In genomic region chr6:12363277-12363650, GRCh38 we compare ENCODE assay signal across 7 cellular contexts.
DNase-seq lines count a peak whose midpoint lies in the region; ATAC-seq, FAIRE-seq and TF ChIP-seq lines count a peak whose summit lies in the region.
"Not testable (repeated sequence)": the region's sequence is repeated elsewhere in the genome, so short reads cannot be mapped to it uniquely, and the experiment has no call there.

No MANE protein-coding gene starts in this region.

- FAIRE-seq in A549 (lab: Jason Lieb, UNC): not testable (repeated sequence)

- ATAC-seq in A549; stimulated activated naive B cell treated with anti-CD40 and anti-IgM and Interleukin-4, amounts not matched to agents 10 μg/mL and 1 μg/mL and 100 μg/mL, for 72 hours (replicated peaks): not testable (repeated sequence)
- ATAC-seq in GM21528 (IDR thresholded peaks at IDR 0.05; ENCODE audit: low FRiP score, unreplicated experiment): peak; percentile 3

- H3K27ac ChIP-seq in A549 (peak overlapping the region; percentile 89 to 92), Peyer's patch (peak overlapping the region in 3 of 4 donors; percentile 51 to 79 (median 55)), mucosa of rectum (ENCODE audit: low read depth in 2 of 2, low read length in 2 of 2) (peak overlapping the region; percentile 86 to 94)

- not testable (repeated sequence) for TF ChIP-seq EP300 in A549 (IDR thresholded peaks at IDR 0.05)

- not testable (repeated sequence) for H3K36me3 ChIP-seq in Caco-2 (ENCODE audit: control insufficient read depth, insufficient read depth, low read length); Peyer's patch; mucosa of rectum (ENCODE audit: control insufficient read depth in 2 of 2, insufficient read depth in 2 of 2, low read length in 2 of 2)

- not testable (repeated sequence) for H3K4me3 Mint-ChIP-seq in Caco-2 (ENCODE audit: unreplicated experiment); stimulated activated naive B cell treated with anti-CD40 and anti-IgM and Interleukin-4, amounts not matched to agents 10 μg/mL and 1 μg/mL and 100 μg/mL, for 72 hours
- H3K4me3 Mint-ChIP-seq in dendritic cell treated with granulocyte-macrophage colony-stimulating factor and Interleukin-4, amounts not matched to agents 40 ng/mL and 50 ng/mL, for 4 days: peak overlapping the region; percentile 11

- not testable (repeated sequence) for TF ChIP-seq CTCF in A549 (IDR thresholded peaks at IDR 0.05); Caco-2 (IDR thresholded peaks at IDR 0.05; ENCODE audit: insufficient read depth in 1 of 2, low read depth in 1 of 2, low read length in 1 of 2, severe bottlenecking in 1 of 2, unreplicated experiment in 1 of 2); Peyer's patch (IDR thresholded peaks at IDR 0.05)

- CTCF ChIA-PET in A549 (lab: Yijun Ruan, JAX): interaction anchor here (1.3 to 2.7 kb wide), 3 partner anchors 54 to 240 kb away, joined by 3 to 9 read pairs (median 7); partner anchors contain the start of gene EDN1
- CTCF ChIA-PET in Caco-2 (lab: Charles Lee): not testable (repeated sequence)

- peaks cover 38% of the 10 kb centered on the region for H3K4me1 Mint-ChIP-seq in Caco-2 (ENCODE audit: low read depth, unreplicated experiment)
- H3K4me1 Mint-ChIP-seq in dendritic cell treated with granulocyte-macrophage colony-stimulating factor and Interleukin-4, amounts not matched to agents 40 ng/mL and 50 ng/mL, for 4 days (ENCODE audit: low read depth): peaks cover 12% of the 10 kb centered on the region
- H3K4me1 Mint-ChIP-seq in stimulated activated naive B cell treated with anti-CD40 and anti-IgM and Interleukin-4, amounts not matched to agents 10 μg/mL and 1 μg/mL and 100 μg/mL, for 72 hours: peaks cover 21 to 33% of the 10 kb centered on the region in 2 donors

- POLR2A ChIA-PET in A549 (lab: Yijun Ruan, JAX) (interaction anchor here (1.0 to 1.3 kb wide), 5 partner anchors 15 to 120 kb away, joined by 3 to 4 read pairs (median 3); no protein-coding TSS in a partner anchor), Caco-2 (lab: Charles Lee) (interaction anchor here (0.7 kb wide), 1 partner anchor 124 kb away, joined by 4 read pairs; no protein-coding TSS in a partner anchor)

- H3K9me3 ChIP-seq in A549; Caco-2; Peyer's patch; mucosa of rectum (ENCODE audit: control insufficient read depth in 2 of 2, low read length in 2 of 2): not testable (repeated sequence)

- peak overlapping the region; percentile 95 for H3K27ac Mint-ChIP-seq in Caco-2 (ENCODE audit: unreplicated experiment)
- not testable (repeated sequence) for H3K27ac Mint-ChIP-seq in dendritic cell treated with granulocyte-macrophage colony-stimulating factor and Interleukin-4, amounts not matched to agents 40 ng/mL and 50 ng/mL, for 4 days
- peak overlapping the region; percentile 20 for H3K27ac Mint-ChIP-seq in stimulated activated naive B cell treated with anti-CD40 and anti-IgM and Interleukin-4, amounts not matched to agents 10 μg/mL and 1 μg/mL and 100 μg/mL, for 72 hours

- H3K4me3 ChIP-seq in A549; Caco-2 (ENCODE audit: low read depth, low read length); Peyer's patch; mucosa of rectum (ENCODE audit: low read length in 2 of 2): not testable (repeated sequence)

- H3K36me3 Mint-ChIP-seq in Caco-2 (ENCODE audit: insufficient read depth, unreplicated experiment): peaks cover 13% of the 10 kb centered on the region
- not testable (repeated sequence) for H3K36me3 Mint-ChIP-seq in dendritic cell treated with granulocyte-macrophage colony-stimulating factor and Interleukin-4, amounts not matched to agents 40 ng/mL and 50 ng/mL, for 4 days (ENCODE audit: low read depth); stimulated activated naive B cell treated with anti-CD40 and anti-IgM and Interleukin-4, amounts not matched to agents 10 μg/mL and 1 μg/mL and 100 μg/mL, for 72 hours

- H3K27me3 Mint-ChIP-seq in Caco-2 (ENCODE audit: insufficient read depth, unreplicated experiment); stimulated activated naive B cell treated with anti-CD40 and anti-IgM and Interleukin-4, amounts not matched to agents 10 μg/mL and 1 μg/mL and 100 μg/mL, for 72 hours: not testable (repeated sequence)
- H3K27me3 Mint-ChIP-seq in dendritic cell treated with granulocyte-macrophage colony-stimulating factor and Interleukin-4, amounts not matched to agents 40 ng/mL and 50 ng/mL, for 4 days: peaks cover 28% of the 10 kb centered on the region

- not testable (repeated sequence) for DNase-seq in A549 (ENCODE audit: low read depth in 1 of 2, low spot score in 1 of 2); Caco-2; Peyer's patch
- DNase-seq in stimulated activated naive B cell treated with anti-CD40 and anti-IgM and Interleukin-4, amounts not matched to agents 10 μg/mL and 1 μg/mL and 100 μg/mL, for 72 hours: peak; percentile 9

- peaks cover 21% of the 10 kb centered on the region for H3K9me3 Mint-ChIP-seq in Caco-2 (ENCODE audit: unreplicated experiment)
- not testable (repeated sequence) for H3K9me3 Mint-ChIP-seq in dendritic cell treated with granulocyte-macrophage colony-stimulating factor and Interleukin-4, amounts not matched to agents 40 ng/mL and 50 ng/mL, for 4 days
- peaks cover 6 to 11% of the 10 kb centered on the region in 2 donors for H3K9me3 Mint-ChIP-seq in stimulated activated naive B cell treated with anti-CD40 and anti-IgM and Interleukin-4, amounts not matched to agents 10 μg/mL and 1 μg/mL and 100 μg/mL, for 72 hours

- intact Hi-C loops in Caco-2 (cut with micrococcal nuclease; ENCODE audit: unreplicated experiment): loop anchor here (10.0 kb wide), 2 partner anchors 82 to 242 kb away; no protein-coding TSS in a partner anchor
- intact Hi-C loops in dendritic cell treated with granulocyte-macrophage colony-stimulating factor and Interleukin-4, amounts not matched to agents 40 ng/mL and 50 ng/mL, for 4 days (cut with micrococcal nuclease): not testable (repeated sequence)

- TSS peak; percentile 75 for BruUV-seq in Caco-2 (replicated peaks; lab: Mats Ljungman, UMichigan)

- H3K9ac ChIP-seq in mucosa of rectum (ENCODE audit: low read depth in 1 of 2, low read length in 2 of 2): not testable (repeated sequence)

- peaks cover 52% of the 10 kb centered on the region for H3K4me1 ChIP-seq in A549
- H3K4me1 ChIP-seq in Caco-2: peaks cover 79% of the 10 kb centered on the region
- H3K4me1 ChIP-seq in Peyer's patch: peaks cover 0 to 18% (median 1%) of the 10 kb centered on the region in 4 donors
- peaks cover 19 to 52% of the 10 kb centered on the region in 2 donors for H3K4me1 ChIP-seq in mucosa of rectum (ENCODE audit: control insufficient read depth in 2 of 2, insufficient read depth in 2 of 2, low read length in 2 of 2)

- H3K4me2 ChIP-seq in A549: peak overlapping the region; percentile 82

- not testable (repeated sequence) for TF ChIP-seq RAD21 in A549 (conservative IDR thresholded peaks at IDR 0.05 in 1 of 2, IDR thresholded peaks at IDR 0.05 in 1 of 2)

- TF ChIP-seq POLR2A in A549 (IDR thresholded peaks at IDR 0.05; ENCODE audit: low read length); Peyer's patch (IDR thresholded peaks at IDR 0.05): not testable (repeated sequence)

- 74% methylated on average over 6 of the region's 6 CpGs for WGBS in A549 (ENCODE audit: missing lambda C conversion rate)

- H3K27me3 ChIP-seq in Caco-2 (replicated peaks; ENCODE audit: control insufficient read depth, insufficient read depth, low read length); Peyer's patch; mucosa of rectum (ENCODE audit: control insufficient read depth in 2 of 2, insufficient read depth in 2 of 2, low read length in 2 of 2): not testable (repeated sequence)
